In the genomic region with DNA sequence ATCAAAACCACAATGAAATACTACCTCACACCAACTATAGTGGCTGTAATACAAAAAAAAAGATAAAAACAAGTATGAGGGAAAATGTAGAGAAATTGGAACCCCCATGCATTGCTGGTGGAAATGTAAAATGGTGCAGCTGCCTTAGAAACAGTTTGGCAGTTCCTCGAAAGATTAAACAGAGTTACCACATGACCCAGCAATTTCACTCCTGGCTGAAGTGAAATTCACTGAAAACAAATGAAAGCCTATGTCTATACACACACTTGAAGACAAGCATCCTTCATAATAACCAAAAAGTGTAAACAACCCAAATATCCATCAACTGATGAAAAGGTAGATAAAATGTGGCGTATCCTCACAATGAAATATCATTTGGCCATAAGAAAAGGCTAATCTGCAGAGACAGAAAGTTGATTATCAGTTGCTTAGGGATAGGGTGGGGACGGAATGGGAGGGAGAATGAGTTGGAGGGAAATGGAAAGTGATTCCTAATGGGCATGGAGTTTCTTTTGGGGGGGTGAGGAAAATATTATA, we compare ENCODE assay signal across 11 cellular contexts.
"Had no signal": no experiment of that assay in that cellular context is flagged by ENCODE, and none has a peak within 500 bp of the region (broad histone marks: within the 10 kb centered on the region; RNA-seq: fewer than 3 reads in every experiment).

No MANE protein-coding gene starts in this region.

- H3K4me3 ChIP-seq: GM23248, GM23338, HAP-1 had no signal

- H3K36me3 ChIP-seq: HAP-1 had no signal

- H3K9ac ChIP-seq: GM23248 had no signal

- H3K4me2 ChIP-seq: GM23338 had no signal

- H3K9me3 Mint-ChIP-seq: HFFc6 had no signal

- H2AFZ ChIP-seq: GM23248, GM23338 had no signal

- H3K27ac ChIP-seq: GM23248 had no signal

- FAIRE-seq: H1, H54 had no signal

- H3K4me3 Mint-ChIP-seq: GM23338, H9, HFFc6 had no signal

- DNase-seq: GM23248, GOT3, H7, H9, HCEC 1CT, HFFc6 had no signal

- H3K27ac Mint-ChIP-seq: GM23338, H9, HFFc6 had no signal

- H3K4me1 Mint-ChIP-seq: GM23338, H9 had no signal

- ATAC-seq: GM23338, HCT116 had no signal
